1 cellular context compared by ENCODE assay signal in the genomic region with DNA sequence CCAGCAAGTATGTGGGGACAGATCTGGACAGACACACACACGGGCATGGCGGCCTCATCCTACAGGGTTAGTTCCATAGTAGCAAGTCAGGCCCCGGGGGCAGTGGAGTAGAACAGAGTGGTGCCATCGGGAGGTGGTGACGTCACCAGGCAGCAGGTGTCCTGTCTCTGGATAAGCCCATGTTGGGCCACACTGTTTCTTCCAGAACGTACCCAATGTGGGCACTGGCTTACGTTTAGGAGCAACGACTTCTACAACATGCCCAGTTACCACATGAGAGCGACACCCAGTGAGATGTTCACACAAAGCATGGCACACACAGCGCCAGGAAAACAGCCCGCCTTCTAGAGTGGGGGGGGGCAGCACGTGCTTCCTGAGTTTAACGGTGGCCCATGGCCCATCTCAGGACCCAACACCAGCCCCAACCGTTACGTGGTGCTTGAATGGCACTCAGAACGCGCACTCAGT.
TF ChIP-seq lines count a peak whose summit lies in the region.

No MANE protein-coding gene starts in this region.

TF ChIP-seq in H1, 55 proteins besides CTCF, POLR2A, EP300 and RAD21:
- TF ChIP-seq MAX (IDR thresholded peaks at IDR 0.05) (no peak), CEBPB (IDR thresholded peaks at IDR 0.05; ENCODE audit: low read depth, low read length) (no peak), EGR1 (IDR thresholded peaks at IDR 0.05; ENCODE audit: borderline replicate concordance, low read depth, low read length) (no peak), SP1 (IDR thresholded peaks at IDR 0.05; ENCODE audit: low read depth, low read length) (no peak), SAP30 (IDR thresholded peaks at IDR 0.05; ENCODE audit: insufficient read depth, insufficient replicate concordance, low read length) (no peak), SIX5 (IDR thresholded peaks at IDR 0.05; ENCODE audit: low read depth, low read length) (no peak), RBBP5 (IDR thresholded peaks at IDR 0.05; ENCODE audit: borderline replicate concordance, low read depth, low read length) (no peak), SP2 (IDR thresholded peaks at IDR 0.05; ENCODE audit: low read length) (no peak), ZNF274 (IDR thresholded peaks at IDR 0.05; ENCODE audit: borderline replicate concordance, extremely low read depth, low read length) (no peak)
TF ChIP-seq in H1: peak in this region for 0.
